Comparison of ENCODE assay signal across 8 cellular contexts in the genomic region with DNA sequence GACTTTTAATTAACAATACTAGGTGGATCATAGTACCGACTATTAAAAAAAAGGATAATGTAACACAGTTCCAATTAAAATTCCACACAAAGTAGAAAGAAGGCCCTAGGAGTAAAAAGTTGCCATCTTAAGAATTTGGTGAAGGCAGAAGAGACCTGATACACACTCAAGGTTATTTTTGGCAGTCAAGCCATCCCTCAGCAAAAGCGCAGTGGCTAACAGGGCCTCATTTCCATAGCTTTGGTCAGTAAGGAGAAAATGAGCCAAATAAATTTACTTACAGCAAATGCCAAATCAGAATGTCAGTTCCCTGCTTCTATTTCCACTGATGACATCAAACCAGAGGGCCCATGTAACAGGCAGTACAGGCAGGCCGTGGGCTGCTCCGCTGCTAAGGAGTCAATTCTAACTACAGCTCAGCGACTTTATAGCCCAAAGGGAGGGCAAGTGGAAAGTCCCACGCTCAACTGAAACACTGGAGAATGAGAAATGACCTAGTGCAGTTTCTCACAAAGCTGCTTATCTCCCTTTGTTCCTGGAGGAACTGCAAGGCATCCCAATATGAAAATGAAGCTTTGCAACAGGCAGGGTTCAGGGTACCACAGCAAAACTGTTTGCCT. TPM values are rescaled to one million over a fixed set of nuclear protein-coding genes. Genes with fewer than 3 reads are reported as not detected.
DNase-seq lines count a peak whose midpoint lies in the region; ATAC-seq and TF ChIP-seq lines count a peak whose summit lies in the region.

No MANE protein-coding gene starts in this region.

- ATAC-seq in GM18519 (IDR thresholded peaks at IDR 0.05; ENCODE audit: low FRiP score, unreplicated experiment) = peak; percentile 80
- ATAC-seq in HG02798 (IDR thresholded peaks at IDR 0.05; ENCODE audit: poor library complexity, unreplicated experiment) = peak; percentile 87

- H3K4me3 ChIP-seq in fibroblast of villous mesenchyme (ENCODE audit: low read depth, low read length) = no peak overlapping the region

- DNase-seq in activated CD4-positive, CD25-positive, alpha-beta regulatory T cell treated with anti-CD3 and anti-CD28 coated beads, Interleukin-2, amount 50 U/mL, for 72 hours = peak; percentile 33
- DNase-seq in fibroblast of villous mesenchyme (ENCODE audit: low read depth) (peak; percentile 57), HK-2 (ENCODE audit: unreplicated experiment) (no peak), NCI-H187 treated with DMSO at 0.1 percent for 48 hours (lab: John Stamatoyannopoulos, UW) (no peak), COLO668 (lab: John Stamatoyannopoulos, UW; ENCODE audit: unreplicated experiment) (no peak)
- DNase-seq in stimulated activated CD4-positive, alpha-beta T cell treated with anti-CD3 and anti-CD28 coated beads, Interleukin-12 subunit alpha, Interleukin-12 subunit beta, amount 100 ng/mL, for 24 hours (ENCODE audit: low read depth in 2 of 2) = peak; percentile 9 to 29

- no peak for TF ChIP-seq CTCF in fibroblast of villous mesenchyme (IDR thresholded peaks at IDR 0.05; ENCODE audit: insufficient read depth, low read depth, low read length)

RNA-seq across cellular contexts. Expression of a gene that starts 6.3 kb away (rescaled TPM):
- 44.1 and 51.0 TPM in 2 replicates for total RNA-seq in fibroblast of villous mesenchyme

RNA-seq across cellular contexts. Expression of a gene that starts 26.2 kb away (rescaled TPM):
- total RNA-seq in fibroblast of villous mesenchyme = 7.4 and 10.8 TPM in 2 replicates

Comparison
In these comparisons a context has a peak if more than half of its experiments do, and no peak if none do; other contexts are left out.
1. DNase-seq: peak in activated CD4-positive, CD25-positive, alpha-beta regulatory T cell treated with anti-CD3 and anti-CD28 coated beads, Interleukin-2, amount 50 U/mL, for 72 hours (single experiment), fibroblast of villous mesenchyme (single experiment) and stimulated activated CD4-positive, alpha-beta T cell treated with anti-CD3 and anti-CD28 coated beads, Interleukin-12 subunit alpha, Interleukin-12 subunit beta, amount 100 ng/mL, for 24 hours (2 of 2); none in HK-2 (single experiment), NCI-H187 treated with DMSO at 0.1 percent for 48 hours (single experiment) and COLO668 (single experiment).